In genomic region chr22:47189056-47189916, GRCh38 we compare ENCODE assay signal across 20 cellular contexts.
DNase-seq lines count a peak whose midpoint lies in the region; ATAC-seq, FAIRE-seq and TF ChIP-seq lines count a peak whose summit lies in the region.
"Had no signal": no experiment of that assay in that cellular context is flagged by ENCODE, and none has a peak within 500 bp of the region (broad histone marks: within the 10 kb centered on the region; RNA-seq: fewer than 3 reads in every experiment).

No MANE protein-coding gene starts in this region.

- H4K20me1 ChIP-seq in H9 (ENCODE audit: control insufficient read depth, insufficient read depth, insufficient read length) (no peaks in the 10 kb centered on the region), HepG2 (ENCODE audit: insufficient read depth, low read length) (no peaks in the 10 kb centered on the region)

- no peaks in the 10 kb centered on the region for H3K4me1 Mint-ChIP-seq in H9

- H4K8ac ChIP-seq in H9 (replicated peaks; ENCODE audit: insufficient read length, low read depth, low read length), result no peak overlapping the region

- peaks cover 20 to 85% of the 10 kb centered on the region in 2 experiments for H3K9me3 Mint-ChIP-seq in H9

- WGBS in A549 (ENCODE audit: missing lambda C conversion rate), result 56% methylated on average over 26 of the region's 35 CpGs
- WGBS in H9 (ENCODE audit: extremely low coverage, insufficient read length, low lambda C conversion rate), result no CpG with 5 or more reads among the region's 35 CpGs
- 59% methylated on average over 20 of the region's 35 CpGs for WGBS in HepG2 (ENCODE audit: low lambda C conversion rate)

- no peak overlapping the region for H3K4ac ChIP-seq in H9 (ENCODE audit: low read depth, low read length)

- no peaks in the 10 kb centered on the region for H3K27me3 ChIP-seq in H9 (ENCODE audit: insufficient read depth, low read length)
- H3K27me3 ChIP-seq in HepG2 (ENCODE audit: control insufficient read depth in 1 of 2, insufficient read depth in 2 of 2, low read length in 2 of 2), result peaks cover 1 to 8% of the 10 kb centered on the region in 2 experiments; a peak in 3 of 5 replicates
- H3K27me3 ChIP-seq: MG63, Peyer's patch, right atrium auricular region, SJSA1, stomach had no signal

- CTCF ChIA-PET in A549 (lab: Yijun Ruan, JAX), result no interaction called here
- CTCF ChIA-PET in HepG2 (lab: Yijun Ruan, JAX; ENCODE audit: low intra/inter-chr PET ratio, low total read pairs), result no interaction called here

- no TSS peak for BruUV-seq in HepG2 (replicated peaks; lab: Mats Ljungman, UMichigan)

- no peak overlapping the region for H3K4me3 ChIP-seq in A549
- no peak overlapping the region for H3K4me3 ChIP-seq in HepG2 (replicated peaks in 1 of 3; ENCODE audit: insufficient read depth in 1 of 3, low read depth in 2 of 3, low read length in 3 of 3)
- H3K4me3 ChIP-seq: K562, MG63, Peyer's patch, right atrium auricular region, SJSA1, stomach had no signal

- TF ChIP-seq EP300 in A549 (IDR thresholded peaks at IDR 0.05) (no peak), HepG2 (IDR thresholded peaks at IDR 0.05; ENCODE audit: low read depth in 2 of 2, low read length in 2 of 2) (no peak), HepG2 (CRISPR knock-in tag; IDR thresholded peaks at IDR 0.05; ENCODE audit: borderline replicate concordance) (no peak)

- in situ Hi-C loops in HepG2 (cut with HindIII; ENCODE audit: extremely low pct_ligation_motif_present, low pct_unique_long_range_greater_than_20kb), result no loop called here

- H4K91ac ChIP-seq in H9 (ENCODE audit: insufficient read length, low read depth, low read length), result no peak overlapping the region

- H2AFZ ChIP-seq in H9 (ENCODE audit: low read length) (no peak overlapping the region), HepG2 (ENCODE audit: low read length) (no peak overlapping the region)

- H3K9ac ChIP-seq in H9 (ENCODE audit: extremely low read depth, insufficient read length, low read length) (no peak overlapping the region), HepG2 (ENCODE audit: insufficient read depth, low read depth, low read length) (no peak overlapping the region)

- no peak overlapping the region for H2BK12ac ChIP-seq in H9 (ENCODE audit: insufficient read length, low read depth, low read length)

- peaks cover 5% of the 10 kb centered on the region for H3K27me3 Mint-ChIP-seq in H9 (ENCODE audit: low read depth)
- H3K27me3 Mint-ChIP-seq: CD4-positive, alpha-beta T cell had no signal

- no peak overlapping the region for H3K14ac ChIP-seq in H9 (ENCODE audit: insufficient read depth, low read length)

- peaks cover 0 to 17% (median 4%) of the 10 kb centered on the region in 3 experiments; a peak in 4 of 7 replicates for H3K36me3 Mint-ChIP-seq in H9 (ENCODE audit: insufficient read depth in 1 of 3, low read depth in 3 of 3)

- FAIRE-seq in A549 (lab: Jason Lieb, UNC), result no peak
- no peak for FAIRE-seq in HepG2 (lab: Jason Lieb, UNC)
- FAIRE-seq: GM18507, K562, urothelium cell line had no signal

- H3K23ac ChIP-seq in H9 (ENCODE audit: insufficient read length, low read depth, low read length), result no peak overlapping the region

- H3K18ac ChIP-seq in H9 (ENCODE audit: insufficient read length, low read depth, low read length), result no peak overlapping the region

- H3K79me1 ChIP-seq in H9 (ENCODE audit: insufficient read depth, low read depth, low read length, poor library complexity, severe bottlenecking), result no peaks in the 10 kb centered on the region

- H3K23me2 ChIP-seq in H9 (ENCODE audit: insufficient read length, low read depth, low read length, poor library complexity, severe bottlenecking), result peaks cover 2% of the 10 kb centered on the region

- no peak overlapping the region for H2BK15ac ChIP-seq in H9 (ENCODE audit: low read depth, low read length)

- TF ChIP-seq CTCF in A549 (IDR thresholded peaks at IDR 0.05) (no peak), H9 (conservative IDR thresholded peaks at IDR 0.05) (no peak), HepG2 (CRISPR knock-in tag; IDR thresholded peaks at IDR 0.05) (no peak)

- H3K27ac ChIP-seq in A549 (no peak overlapping the region), H9 (ENCODE audit: insufficient read length, low read depth, low read length) (no peak overlapping the region), HepG2 (ENCODE audit: extremely low read length, insufficient read depth, low read length) (no peak overlapping the region)
- H3K27ac ChIP-seq: Peyer's patch, right atrium auricular region, SJSA1, stomach had no signal

- no peak overlapping the region for H3K4me3 Mint-ChIP-seq in H9
- H3K4me3 Mint-ChIP-seq: CD4-positive, alpha-beta T cell had no signal

- DNase-seq in A549 (ENCODE audit: low read depth in 1 of 2, low spot score in 1 of 2) (no peak), H9 (peak; percentile 20), HepG2 (ENCODE audit: low spot score) (no peak), posterior vena cava (ENCODE audit: low spot score) (peak; percentile 69), SIG-M5 treated with dmso at 0.1 percent for 504 hours (lab: John Stamatoyannopoulos, UW; ENCODE audit: unreplicated experiment) (no peak), NCI-H146 (lab: John Stamatoyannopoulos, UW) (no peak)
- DNase-seq: activated gamma-delta T cell treated with Interleukin-2 at 50 U/mL for 16 hours, MG63, NCI-H1417 treated with DMSO at 0.1 percent for 48 hours, occipital lobe had no signal

- H3K9me3 ChIP-seq in A549 (no peaks in the 10 kb centered on the region), H9 (ENCODE audit: control insufficient read depth, low read depth, low read length) (no peaks in the 10 kb centered on the region), HepG2 (ENCODE audit: low read length) (no peaks in the 10 kb centered on the region)
- H3K9me3 ChIP-seq: Peyer's patch, SJSA1 had no signal

- H2BK120ac ChIP-seq in H9 (ENCODE audit: low read depth, low read length, poor library complexity, severe bottlenecking), result no peak overlapping the region

- H3K36me3 ChIP-seq in HepG2 (replicated peaks in 1 of 2; ENCODE audit: control insufficient read depth in 1 of 2, insufficient read depth in 2 of 2, low read length in 2 of 2), result no peaks in the 10 kb centered on the region
- H3K36me3 ChIP-seq: MG63, Peyer's patch, right atrium auricular region, SJSA1, stomach had no signal

- no peaks in the 10 kb centered on the region; the same call in 2 of the 3 replicates for H3K4me1 ChIP-seq in A549
- no peaks in the 10 kb centered on the region for H3K4me1 ChIP-seq in H9 (ENCODE audit: insufficient read depth, low read length)
- peaks cover 20% of the 10 kb centered on the region for H3K4me1 ChIP-seq in HepG2 (ENCODE audit: insufficient read depth, low read length)
- H3K4me1 ChIP-seq: right atrium auricular region, SJSA1, stomach had no signal

- intact Hi-C loops in HepG2 (cut with micrococcal nuclease; ENCODE audit: unreplicated experiment) (loop anchor here (10.0 kb wide), 1 partner anchor 84 kb away; no protein-coding TSS in a partner anchor), posterior vena cava (cut with DNase I) (no loop called here)

- H2AK5ac ChIP-seq in H9 (ENCODE audit: insufficient read length, low read length), result no peak overlapping the region

- H2BK20ac ChIP-seq in H9 (ENCODE audit: low read depth, low read length, poor library complexity, severe bottlenecking), result no peak overlapping the region

- ATAC-seq in A549 (peak; percentile 39 to 55; a peak in 2 of 6 replicates), HepG2 (no peak), HG02885 (IDR thresholded peaks at IDR 0.05; ENCODE audit: poor library complexity, unreplicated experiment) (no peak)
- ATAC-seq: HCT116, K562 had no signal

- no peak for TF ChIP-seq POLR2A in A549 (IDR thresholded peaks at IDR 0.05; ENCODE audit: low read length)
- TF ChIP-seq POLR2A in HepG2 (IDR thresholded peaks at IDR 0.05; ENCODE audit: insufficient read depth in 1 of 2, low read depth in 2 of 2, low read length in 2 of 2), result no peak

- H3T11ph ChIP-seq in H9 (ENCODE audit: low read length), result no peak overlapping the region

- H2BK5ac ChIP-seq in H9 (ENCODE audit: insufficient read length, low read length), result no peak overlapping the region

- H3K56ac ChIP-seq in H9 (ENCODE audit: insufficient read length, low read depth, low read length), result no peak overlapping the region

- no peak overlapping the region for H3K4me2 ChIP-seq in A549
- no peak overlapping the region for H3K4me2 ChIP-seq in H9 (ENCODE audit: insufficient read depth, insufficient read length, low read length)
- no peak overlapping the region for H3K4me2 ChIP-seq in HepG2 (ENCODE audit: low read depth, low read length)

- TF ChIP-seq RAD21 in A549 (conservative IDR thresholded peaks at IDR 0.05 in 1 of 2, IDR thresholded peaks at IDR 0.05 in 1 of 2), result no peak
- no peak for TF ChIP-seq RAD21 in HepG2 (CRISPR knock-in tag; IDR thresholded peaks at IDR 0.05)

- POLR2A ChIA-PET in A549 (lab: Yijun Ruan, JAX), result no interaction called here
- POLR2A ChIA-PET in HepG2 (lab: Yijun Ruan, JAX), result no interaction called here

- H3K27ac Mint-ChIP-seq in H9, result no peak overlapping the region; a peak in 1 of 7 replicates
- H3K27ac Mint-ChIP-seq: CD4-positive, alpha-beta T cell had no signal

- H4K5ac ChIP-seq in H9 (ENCODE audit: insufficient read length, low read depth, low read length), result no peak overlapping the region

- H3K79me2 ChIP-seq in H9 (ENCODE audit: insufficient read depth, low read length), result no peaks in the 10 kb centered on the region
- H3K79me2 ChIP-seq in HepG2 (ENCODE audit: insufficient read depth, low read length), result no peaks in the 10 kb centered on the region

TF ChIP-seq in A549, 52 proteins besides CTCF, POLR2A, EP300 and RAD21 (continues in another document):
- no peak for TF ChIP-seq ZNF302 (CRISPR knock-in tag; IDR thresholded peaks at IDR 0.05)
- TF ChIP-seq CHD2 (IDR thresholded peaks at IDR 0.05; ENCODE audit: low read length, partially characterized antibody), result no peak
- no peak for TF ChIP-seq TP53 (CRISPR knock-in tag; IDR thresholded peaks at IDR 0.05)

TF ChIP-seq in HepG2, 621 proteins besides CTCF, POLR2A, EP300 and RAD21:
- peak; percentile 19 for TF ChIP-seq AGO2 (optimal IDR thresholded peaks at IDR 0.05; ENCODE audit: low read depth, low read length)
- TF ChIP-seq, protein P1, sequence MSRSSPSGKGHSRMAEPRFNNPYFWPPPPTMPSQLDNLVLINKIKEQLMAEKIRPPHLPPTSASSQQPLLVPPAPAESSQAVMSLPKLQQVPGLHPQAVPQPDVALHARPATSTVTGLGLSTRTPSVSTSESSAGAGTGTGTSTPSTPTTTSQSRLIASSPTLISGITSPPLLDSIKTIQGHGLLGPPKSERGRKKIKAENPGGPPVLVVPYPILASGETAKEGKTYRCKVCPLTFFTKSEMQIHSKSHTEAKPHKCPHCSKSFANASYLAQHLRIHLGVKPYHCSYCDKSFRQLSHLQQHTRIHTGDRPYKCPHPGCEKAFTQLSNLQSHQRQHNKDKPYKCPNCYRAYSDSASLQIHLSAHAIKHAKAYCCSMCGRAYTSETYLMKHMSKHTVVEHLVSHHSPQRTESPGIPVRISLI (CRISPR knock-in tag; IDR thresholded peaks at IDR 0.05; ENCODE audit: borderline replicate concordance), result no peak
- TF ChIP-seq RBAK (CRISPR knock-in tag; IDR thresholded peaks at IDR 0.05), result no peak

Comparison
In these comparisons a context has a peak if more than half of its experiments do, and no peak if none do; other contexts are left out.
1. ATAC-seq: peak in A549 (2 of 2); none in HepG2 (single experiment) and HG02885 (single experiment).
2. DNase-seq: peak in H9 (single experiment) and posterior vena cava (single experiment); none in A549 (0 of 2), HepG2 (single experiment), SIG-M5 treated with dmso at 0.1 percent for 504 hours (single experiment) and NCI-H146 (single experiment).